ENCODE assay signal across 20 cellular contexts in genomic region chr9:69054989-69055388, GRCh38. TPM values are rescaled to one million over a fixed set of nuclear protein-coding genes. Genes with fewer than 3 reads are reported as not detected.
"Had no signal": no experiment of that assay in that cellular context is flagged by ENCODE, and none has a peak within 500 bp of the region (broad histone marks: within the 10 kb centered on the region; RNA-seq: fewer than 3 reads in every experiment).

No MANE protein-coding gene starts in this region.

- H3K4me3 ChIP-seq: ascending aorta, left ventricle myocardium inferior, mucosa of descending colon, pancreas, thoracic aorta had no signal

- H3K27me3 ChIP-seq: ascending aorta, brain microvascular endothelial cell, pancreas had no signal

- ATAC-seq: activated CD4-positive, CD25-positive, alpha-beta regulatory T cell treated with anti-CD3 and anti-CD28 coated beads, Interleukin-2, amount 50 U/mL, for 24 hours had no signal

- DNase-seq: activated CD4-positive, alpha-beta memory T cell treated with anti-CD3 and anti-CD28 coated beads, Interleukin-2, amount 10 ng/mL, durations not matched to agents 7 days and 5 days; activated CD4-positive, alpha-beta T cell treated with anti-CD3 and anti-CD28 coated beads, Interleukin-2, amount 10 ng/mL, durations not matched to agents 24 days and 14 days; activated effector memory CD4-positive, alpha-beta T cell treated with anti-CD3 and anti-CD28 coated beads, Interleukin-2, amount 50 U/mL, for 16 hours; activated T-cell treated with anti-CD3 and anti-CD28 coated beads for 4 hours; brain microvascular endothelial cell; effector memory CD4-positive, alpha-beta T cell; left ventricle myocardium inferior; mucosa of descending colon; nephron progenitor cell; pancreas; small intestine; stimulated activated CD4-positive, alpha-beta T cell treated with anti-CD3 and anti-CD28 coated beads, Interleukin-2, amount 100 ng/mL, for 24 hours; stimulated activated naive B cell treated with anti-CD40 and anti-IgM and Interleukin-4, amounts not matched to agents 10 μg/mL and 1 μg/mL and 100 μg/mL, for 72 hours had no signal

- H3K9me3 ChIP-seq: ascending aorta, left ventricle myocardium inferior, mucosa of descending colon, pancreas, thoracic aorta had no signal

- H3K27ac ChIP-seq: ascending aorta, brain microvascular endothelial cell, left ventricle myocardium inferior, pancreas, thoracic aorta had no signal

RNA-seq across cellular contexts. Expression of gene FXN, which starts 19.4 kb away (rescaled TPM):
- total RNA-seq: ascending aorta had no signal

RNA-seq across cellular contexts. Expression of gene PRKACG, which starts 41.1 kb away (rescaled TPM):
- total RNA-seq: activated CD4-positive, alpha-beta memory T cell treated with anti-CD3 and anti-CD28 coated beads, Interleukin-2, amount 10 ng/mL, durations not matched to agents 7 days and 5 days; activated CD4-positive, alpha-beta T cell treated with anti-CD3 and anti-CD28 coated beads, Interleukin-2, amount 10 ng/mL, durations not matched to agents 24 days and 14 days; ascending aorta; left ventricle myocardium inferior; mucosa of descending colon; pancreas; T-helper 2 cell treated with Interferon-gamma antibody and Interleukin-4, amounts not matched to agents 100 ng/mL and 5 ng/mL, for 36 hours; thoracic aorta; ureter had no signal
- polyA plus RNA-seq: adipose tissue, esophagus, pancreas, small intestine had no signal
